ENCODE assay signal across 15 cellular contexts in genomic region chr1:8113257-8114220, GRCh38.
DNase-seq lines count a peak whose midpoint lies in the region; ATAC-seq and TF ChIP-seq lines count a peak whose summit lies in the region.
"Had no signal": no experiment of that assay in that cellular context is flagged by ENCODE, and none has a peak within 500 bp of the region (broad histone marks: within the 10 kb centered on the region; RNA-seq: fewer than 3 reads in every experiment).

No MANE protein-coding gene starts in this region.

- H3K4ac ChIP-seq in trophoblast cell (ENCODE audit: low read depth, low read length) = peak overlapping the region; percentile 53

- H3K4me1 Mint-ChIP-seq in T-cell = peaks cover 10 to 19% (median 15%) of the 10 kb centered on the region in 3 donors

- peak overlapping the region; percentile 98 for H2BK12ac ChIP-seq in trophoblast cell (ENCODE audit: low read length)

- H3K27me3 Mint-ChIP-seq in T-cell = no peaks in the 10 kb centered on the region
- H3K27me3 Mint-ChIP-seq: activated T-cell treated with anti-CD3 and anti-CD28 coated beads, Interleukin-2, amount 50 U/mL, for 24 hours had no signal

- no peaks in the 10 kb centered on the region for H3K36me3 Mint-ChIP-seq in T-cell

- WGBS in trophoblast cell (ENCODE audit: extremely low coverage, insufficient coverage, insufficient read length) = no CpG with 5 or more reads among the region's 17 CpGs

- H2BK120ac ChIP-seq in trophoblast cell (ENCODE audit: insufficient read depth, low read length, poor library complexity) = peak overlapping the region; percentile 82

- H2AFZ ChIP-seq in fibroblast of lung (ENCODE audit: low read length) (peak overlapping the region; percentile 41), trophoblast cell (ENCODE audit: insufficient read depth, low read length, poor library complexity) (peak overlapping the region; percentile 37)

- H4K12ac ChIP-seq in trophoblast cell (ENCODE audit: low read depth, low read length) = peak overlapping the region; percentile 23

- POLR2A ChIA-PET in T-cell (lab: Charles Lee) = interaction anchor here (0.6 to 0.7 kb wide), 2 partner anchors 57 to 518 kb away, joined by 4 to 11 read pairs; no protein-coding TSS in a partner anchor

- in situ Hi-C loops in G401 (cut with HindIII; ENCODE audit: low sequenced_read_pairs) = no loop called here

- H3K27ac ChIP-seq in fibroblast of lung (ENCODE audit: insufficient read depth, low read length) (no peak overlapping the region), trophoblast cell (ENCODE audit: low read depth, low read length) (peak overlapping the region; percentile 42)
- H3K27ac ChIP-seq: C4-2B, HL-60, SJCRH30, VCaP had no signal

- ATAC-seq in T-cell (replicated peaks in 1 of 4) = peak in 2 of 4 experiments; percentile 44 to 71
- ATAC-seq in GM18861 (IDR thresholded peaks at IDR 0.05; ENCODE audit: unreplicated experiment) = no peak

- H3K27ac Mint-ChIP-seq in T-cell = peak overlapping the region; percentile 49 to 60
- H3K27ac Mint-ChIP-seq: activated T-cell treated with anti-CD3 and anti-CD28 coated beads, Interleukin-2, amount 50 U/mL, for 24 hours had no signal

- H4K91ac ChIP-seq in trophoblast cell (ENCODE audit: low read depth, low read length) = peak overlapping the region; percentile 94

- H3K4me1 ChIP-seq in fibroblast of lung (ENCODE audit: control insufficient read depth, extremely low read depth, insufficient read depth, low read length) (peaks cover 18% of the 10 kb centered on the region), trophoblast cell (ENCODE audit: control insufficient read depth in 1 of 2, insufficient read depth in 2 of 2, low read length in 2 of 2) (peaks cover 18 to 27% of the 10 kb centered on the region in 2 experiments)

- H3K79me2 ChIP-seq in fibroblast of lung (ENCODE audit: control insufficient read depth, insufficient read depth, low read length) = no peaks in the 10 kb centered on the region
- H3K79me2 ChIP-seq in trophoblast cell (ENCODE audit: control insufficient read depth, insufficient read depth, low read length, poor library complexity) = peaks cover 10% of the 10 kb centered on the region

- H3K9me3 ChIP-seq in fibroblast of lung (ENCODE audit: control insufficient read depth, insufficient read depth, low read depth, low read length) = no peaks in the 10 kb centered on the region
- peaks cover 2% of the 10 kb centered on the region for H3K9me3 ChIP-seq in trophoblast cell (ENCODE audit: insufficient read depth, low read depth, low read length)
- H3K9me3 ChIP-seq: SJCRH30 had no signal

- no peak for TF ChIP-seq CTCF in fibroblast of lung (conservative IDR thresholded peaks at IDR 0.05 in 1 of 2, IDR thresholded peaks at IDR 0.05 in 1 of 2; ENCODE audit: low read depth in 1 of 2, low read length in 2 of 2)

- H4K8ac ChIP-seq in trophoblast cell (ENCODE audit: low read depth, low read length) = peak overlapping the region; percentile 55

- no peak overlapping the region for H3K23ac ChIP-seq in trophoblast cell (ENCODE audit: low read length)

- H3K4me2 ChIP-seq in fibroblast of lung (ENCODE audit: extremely low read depth, insufficient read depth, low read length) (no peak overlapping the region), trophoblast cell (ENCODE audit: low read length) (no peak overlapping the region)

- H3K79me1 ChIP-seq in trophoblast cell (ENCODE audit: low read length) = peaks cover 38% of the 10 kb centered on the region

- peak overlapping the region in 1 of 3 donors; percentile 28 for H3K4me3 Mint-ChIP-seq in T-cell
- H3K4me3 Mint-ChIP-seq: activated T-cell treated with anti-CD3 and anti-CD28 coated beads, Interleukin-2, amount 50 U/mL, for 24 hours had no signal

- no peaks in the 10 kb centered on the region for H4K20me1 ChIP-seq in fibroblast of lung (ENCODE audit: control insufficient read depth, extremely low read depth, insufficient read depth, low read length)

- H3K9me3 Mint-ChIP-seq in T-cell = no peaks in the 10 kb centered on the region
- H3K9me3 Mint-ChIP-seq: activated T-cell treated with anti-CD3 and anti-CD28 coated beads, Interleukin-2, amount 50 U/mL, for 24 hours had no signal

- CTCF ChIA-PET in T-cell (lab: Charles Lee) = no interaction called here

- H3K18ac ChIP-seq in trophoblast cell (ENCODE audit: low read length) = peak overlapping the region; percentile 90

- peak overlapping the region; percentile 75 for H3K14ac ChIP-seq in trophoblast cell (ENCODE audit: low read length)

- H3K4me3 ChIP-seq in fibroblast of lung (replicated peaks in 1 of 4; ENCODE audit: control extremely low read depth in 1 of 4, insufficient read depth in 1 of 4, low read depth in 3 of 4, low read length in 4 of 4) (no peak overlapping the region), trophoblast cell (ENCODE audit: low read depth, low read length) (no peak overlapping the region)
- H3K4me3 ChIP-seq: SJCRH30 had no signal

- peak; percentile 21 for DNase-seq in Daoy (ENCODE audit: low read depth)
- no peak for DNase-seq in T-cell
- DNase-seq in fibroblast of lung (ENCODE audit: low read depth in 2 of 2) = peak in 1 of 2 donors; percentile 50
- DNase-seq in trophoblast cell = no peak
- no peak for DNase-seq in foreskin melanocyte
- no peak for DNase-seq in G401 (ENCODE audit: low spot score)
- DNase-seq in activated gamma-delta T cell treated with Interleukin-2 at 50 U/mL for 16 hours = no peak
- DNase-seq: activated T-cell treated with anti-CD3 and anti-CD28 coated beads, Interleukin-2, amount 50 U/mL, for 24 hours; MM.1S; NCI-H510A had no signal

- peak overlapping the region; percentile 84 for H2AK5ac ChIP-seq in trophoblast cell (ENCODE audit: low read length)

- H3K36me3 ChIP-seq in fibroblast of lung (ENCODE audit: control insufficient read depth, insufficient read depth, low read length) (no peaks in the 10 kb centered on the region), trophoblast cell (ENCODE audit: control insufficient read depth in 1 of 2, insufficient read depth in 2 of 2, low read length in 2 of 2) (no peaks in the 10 kb centered on the region)
- H3K36me3 ChIP-seq: SJCRH30 had no signal

- H2BK5ac ChIP-seq in trophoblast cell (ENCODE audit: low read depth, low read length, poor library complexity) = peak overlapping the region; percentile 63

- H3K9ac ChIP-seq in fibroblast of lung (ENCODE audit: insufficient read depth, low read length) (no peak overlapping the region), trophoblast cell (ENCODE audit: low read length) (no peak overlapping the region)

- H3K27me3 ChIP-seq in fibroblast of lung (ENCODE audit: control insufficient read depth, insufficient read depth, low read length) = no peaks in the 10 kb centered on the region
- no peaks in the 10 kb centered on the region for H3K27me3 ChIP-seq in trophoblast cell (ENCODE audit: insufficient read depth, low read length)
- H3K27me3 ChIP-seq: SJCRH30 had no signal
